9 cellular contexts compared by ENCODE assay signal in genomic region chr17:42288078-42288984, GRCh38. TPM values are rescaled to one million over a fixed set of nuclear protein-coding genes. Genes with fewer than 3 reads are reported as not detected.
DNase-seq lines count a peak whose midpoint lies in the region; ATAC-seq, FAIRE-seq and TF ChIP-seq lines count a peak whose summit lies in the region.
"Had no signal": no experiment of that assay in that cellular context is flagged by ENCODE, and none has a peak within 500 bp of the region (broad histone marks: within the 10 kb centered on the region; RNA-seq: fewer than 3 reads in every experiment).

Gene STAT5A, plus strand, starts transcription at chr17:42288498. Its CDS starts 914 bp downstream, at chr17:42289412.

- H3K9me3 Mint-ChIP-seq in CD4-positive, alpha-beta T cell = no peaks in the 10 kb centered on the region

- no peak for FAIRE-seq in HepG2 (lab: Jason Lieb, UNC)

- TF ChIP-seq RAD21 in HepG2 (CRISPR knock-in tag; IDR thresholded peaks at IDR 0.05) = no peak

- H3K27ac ChIP-seq in CD4-positive, alpha-beta T cell (ENCODE audit: low read depth, low read length) = peak within 1 kb of the TSS; percentile 89
- H3K27ac ChIP-seq in HepG2 (ENCODE audit: extremely low read length, insufficient read depth, low read length) = no peak within 1 kb of the TSS
- H3K27ac ChIP-seq: SK-N-MC had no signal

- no peaks in the 10 kb centered on the region for H3K36me3 ChIP-seq in HepG2 (replicated peaks in 1 of 2; ENCODE audit: control insufficient read depth in 1 of 2, insufficient read depth in 2 of 2, low read length in 2 of 2)

- CTCF ChIA-PET in CD4-positive, alpha-beta T cell (lab: Charles Lee) = interaction anchor here (0.7 to 3.0 kb wide), 9 partner anchors 11 to 66 kb away, joined by 3 to 20 read pairs (median 4); no protein-coding TSS in a partner anchor
- CTCF ChIA-PET in HepG2 (lab: Yijun Ruan, JAX; ENCODE audit: low intra/inter-chr PET ratio, low total read pairs) = no interaction called here

- no peak for TF ChIP-seq POLR2A in HepG2 (IDR thresholded peaks at IDR 0.05; ENCODE audit: insufficient read depth in 1 of 2, low read depth in 2 of 2, low read length in 2 of 2)

- peak within 1 kb of the TSS; percentile 56 to 72 (median 62) for H3K4me3 ChIP-seq in HepG2 (replicated peaks in 1 of 3; ENCODE audit: insufficient read depth in 1 of 3, low read depth in 2 of 3, low read length in 3 of 3)
- H3K4me3 ChIP-seq: SK-N-MC had no signal

- intact Hi-C loops in CD4-positive, alpha-beta T cell (cut with DNase I, micrococcal nuclease) = loop anchor here in 1 of 2 experiments (1.0 to 2.0 kb wide), 2 partner anchors 11 to 66 kb away; no protein-coding TSS in a partner anchor
- intact Hi-C loops in HepG2 (cut with micrococcal nuclease; ENCODE audit: unreplicated experiment) = loop anchor here (10.0 kb wide), 1 partner anchor 64 kb away; no protein-coding TSS in a partner anchor

- no TSS peak for BruUV-seq in HepG2 (replicated peaks; lab: Mats Ljungman, UMichigan)

- no peaks in the 10 kb centered on the region for H3K27me3 ChIP-seq in CD4-positive, alpha-beta T cell (ENCODE audit: control insufficient read depth, insufficient read depth, low read length)
- peaks cover 6 to 33% of the 10 kb centered on the region in 2 experiments; a peak in 4 of 5 replicates for H3K27me3 ChIP-seq in HepG2 (ENCODE audit: control insufficient read depth in 1 of 2, insufficient read depth in 2 of 2, low read length in 2 of 2)

- H3K9ac ChIP-seq in HepG2 (ENCODE audit: insufficient read depth, low read depth, low read length) = peak within 1 kb of the TSS; percentile 32

- in situ Hi-C loops in HepG2 (cut with HindIII; ENCODE audit: extremely low pct_ligation_motif_present, low pct_unique_long_range_greater_than_20kb) = no loop called here

- H3K4me2 ChIP-seq in HepG2 (ENCODE audit: low read depth, low read length) = peak within 1 kb of the TSS; percentile 76

- no peaks in the 10 kb centered on the region for H3K9me3 ChIP-seq in CD4-positive, alpha-beta T cell (ENCODE audit: control insufficient read depth, low read length)
- H3K9me3 ChIP-seq in HepG2 (ENCODE audit: low read length) = no peaks in the 10 kb centered on the region

- no peak for TF ChIP-seq EP300 in HepG2 (IDR thresholded peaks at IDR 0.05; ENCODE audit: low read depth in 2 of 2, low read length in 2 of 2)
- no peak for TF ChIP-seq EP300 in HepG2 (CRISPR knock-in tag; IDR thresholded peaks at IDR 0.05; ENCODE audit: borderline replicate concordance)

- H3K36me3 Mint-ChIP-seq in CD4-positive, alpha-beta T cell (ENCODE audit: low read depth) = peaks cover 44% of the 10 kb centered on the region

- peak; percentile 60 to 79 (median 74) for DNase-seq in CD4-positive, alpha-beta T cell
- DNase-seq in NCI-H1092 (lab: John Stamatoyannopoulos, UW) = peak; percentile 50
- peak; percentile 77 for DNase-seq in activated CD4-positive, alpha-beta T cell treated with anti-CD3 and anti-CD28 coated beads, Interleukin-2, amount 50 U/mL, for 1 hour
- peak; percentile 88 to 94 for DNase-seq in dermis microvascular lymphatic vessel endothelial cell (ENCODE audit: low read depth in 2 of 2)
- peak; percentile 40 for DNase-seq in HepG2 (ENCODE audit: low spot score)
- peak; percentile 62 to 65 for DNase-seq in stimulated activated CD4-positive, alpha-beta T cell treated with anti-CD3 and anti-CD28 coated beads, Interleukin-2, amount 100 ng/mL, for 48 hours

- H3K4me3 Mint-ChIP-seq in CD4-positive, alpha-beta T cell = peak within 1 kb of the TSS; percentile 92

- H3K79me2 ChIP-seq in HepG2 (ENCODE audit: insufficient read depth, low read length) = no peaks in the 10 kb centered on the region

- H2AFZ ChIP-seq in HepG2 (ENCODE audit: low read length) = no peak within 1 kb of the TSS

- WGBS in HepG2 (ENCODE audit: low lambda C conversion rate) = 15% methylated on average over 34 of the region's 97 CpGs

- ATAC-seq in CD4-positive, alpha-beta T cell (ENCODE audit: poor library complexity) = peak; percentile 81
- ATAC-seq in GM21423 (IDR thresholded peaks at IDR 0.05; ENCODE audit: unreplicated experiment) = peak; percentile 45
- ATAC-seq in HepG2 = peak; percentile 77
- ATAC-seq in GM19467 (IDR thresholded peaks at IDR 0.05; ENCODE audit: unreplicated experiment) = no peak

- peak within 1 kb of the TSS; percentile 95 for H3K27ac Mint-ChIP-seq in CD4-positive, alpha-beta T cell

- no peaks in the 10 kb centered on the region for H3K27me3 Mint-ChIP-seq in CD4-positive, alpha-beta T cell

- H4K20me1 ChIP-seq in HepG2 (ENCODE audit: insufficient read depth, low read length) = no peaks in the 10 kb centered on the region

- H3K4me1 ChIP-seq in HepG2 (ENCODE audit: insufficient read depth, low read length) = peaks cover 34% of the 10 kb centered on the region

- POLR2A ChIA-PET in CD4-positive, alpha-beta T cell (lab: Charles Lee) = interaction anchor here (0.8 to 6.6 kb wide), 17 partner anchors 12 to 320 kb away, joined by 3 to 137 read pairs (median 5); partner anchors contain the start of genes DNAJC7, GHDC, KCNH4 and NAGLU
- POLR2A ChIA-PET in HepG2 (lab: Yijun Ruan, JAX) = interaction anchor here (0.8 to 2.6 kb wide), 6 partner anchors 11 to 94 kb away, joined by 3 to 9 read pairs (median 4); partner anchors contain the start of gene GHDC

- peaks cover 52% of the 10 kb centered on the region for H3K4me1 Mint-ChIP-seq in CD4-positive, alpha-beta T cell (ENCODE audit: low read depth)

- no peak for TF ChIP-seq CTCF in CD4-positive, alpha-beta T cell (IDR thresholded peaks at IDR 0.05)
- peak; percentile 11; the same call in 1 of the 2 replicates for TF ChIP-seq CTCF in HepG2 (CRISPR knock-in tag; IDR thresholded peaks at IDR 0.05)

TF ChIP-seq in HepG2, 621 proteins besides CTCF, POLR2A, EP300 and RAD21 (continues in another document):
- TF ChIP-seq, protein P1, sequence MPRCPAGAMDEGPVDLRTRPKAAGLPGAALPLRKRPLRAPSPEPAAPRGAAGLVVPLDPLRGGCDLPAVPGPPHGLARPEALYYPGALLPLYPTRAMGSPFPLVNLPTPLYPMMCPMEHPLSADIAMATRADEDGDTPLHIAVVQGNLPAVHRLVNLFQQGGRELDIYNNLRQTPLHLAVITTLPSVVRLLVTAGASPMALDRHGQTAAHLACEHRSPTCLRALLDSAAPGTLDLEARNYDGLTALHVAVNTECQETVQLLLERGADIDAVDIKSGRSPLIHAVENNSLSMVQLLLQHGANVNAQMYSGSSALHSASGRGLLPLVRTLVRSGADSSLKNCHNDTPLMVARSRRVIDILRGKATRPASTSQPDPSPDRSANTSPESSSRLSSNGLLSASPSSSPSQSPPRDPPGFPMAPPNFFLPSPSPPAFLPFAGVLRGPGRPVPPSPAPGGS (CRISPR knock-in tag; IDR thresholded peaks at IDR 0.05) = peak; percentile 96
- no peak for TF ChIP-seq YY1 (IDR thresholded peaks at IDR 0.05; ENCODE audit: insufficient read depth, insufficient replicate concordance, low read depth, low read length)
- no peak for TF ChIP-seq ZNF703 (CRISPR knock-in tag; IDR thresholded peaks at IDR 0.05; ENCODE audit: borderline replicate concordance)
- TF ChIP-seq, protein P2, sequence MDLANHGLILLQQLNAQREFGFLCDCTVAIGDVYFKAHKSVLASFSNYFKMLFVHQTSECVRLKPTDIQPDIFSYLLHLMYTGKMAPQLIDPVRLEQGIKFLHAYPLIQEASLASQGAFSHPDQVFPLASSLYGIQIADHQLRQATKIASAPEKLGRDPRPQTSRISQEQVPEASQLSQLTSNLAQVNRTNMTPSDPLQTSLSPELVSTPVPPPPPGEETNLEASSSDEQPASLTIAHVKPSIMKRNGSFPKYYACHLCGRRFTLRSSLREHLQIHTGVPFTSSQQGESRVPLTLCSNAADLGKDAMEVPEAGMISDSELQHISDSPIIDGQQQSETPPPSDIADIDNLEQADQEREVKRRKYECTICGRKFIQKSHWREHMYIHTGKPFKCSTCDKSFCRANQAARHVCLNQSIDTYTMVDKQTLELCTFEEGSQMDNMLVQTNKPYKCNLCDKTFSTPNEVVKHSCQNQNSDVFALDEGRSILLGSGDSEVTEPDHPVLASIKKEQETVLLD (CRISPR knock-in tag; IDR thresholded peaks at IDR 0.05; ENCODE audit: low read depth) = peak; percentile 60
- TF ChIP-seq POLR2G (IDR thresholded peaks at IDR 0.05; ENCODE audit: low read depth, low read length) = no peak

RNA-seq across cellular contexts. Expression of gene STAT5A, which starts in this region (rescaled TPM):
- total RNA-seq in CD4-positive, alpha-beta T cell = 100 to 1,000 TPM; 141 to 150 TPM
- total RNA-seq in dermis microvascular lymphatic vessel endothelial cell = 41.8 and 45.9 TPM in 2 replicates
- total RNA-seq in HepG2 (2016; rRNA removed; fragmentation: Illumina TruSeq; extraction: Trizol) = 4.1 and 4.5 TPM in 2 replicates
- 1.5 and 1.6 TPM in 2 replicates for total RNA-seq in HepG2 (2016; cell fraction: cytosol; rRNA removed; fragmentation: Illumina TruSeq; extraction: Trizol; ENCODE audit: low read depth)
- 2.4 and 3.2 TPM in 2 replicates for total RNA-seq in HepG2 (2016; cell fraction: insoluble cytoplasmic fraction; rRNA removed; fragmentation: Illumina TruSeq; extraction: Trizol)
- 3.5 and 3.6 TPM in 2 replicates for total RNA-seq in HepG2 (2016; cell fraction: membrane; rRNA removed; fragmentation: Illumina TruSeq; extraction: Trizol)
- total RNA-seq in HepG2 (2016; cell fraction: nucleus; rRNA removed; fragmentation: Illumina TruSeq; extraction: Trizol) = 3.1 and 4.2 TPM in 2 replicates
- 1.2 and 1.4 TPM in 2 replicates for polyA plus RNA-seq in HepG2 (2011; rRNA removed)
- 1.3 and 1.4 TPM in 2 replicates for polyA plus RNA-seq in HepG2 (2011; cell fraction: cytosol; rRNA removed)
- 3.3 and 3.4 TPM in 2 replicates for polyA plus RNA-seq in HepG2 (2011; cell fraction: nucleus; rRNA removed)
- 3.9 and 7.9 TPM in 2 replicates for polyA plus RNA-seq in HepG2 (2012)
- polyA plus RNA-seq in HepG2 (2016; cell fraction: cytosol; fragmentation: Illumina TruSeq; extraction: Trizol; ENCODE audit: low read depth) = 1.2 and 1.4 TPM in 2 replicates
- polyA plus RNA-seq in HepG2 (2016; cell fraction: insoluble cytoplasmic fraction; fragmentation: Illumina TruSeq; extraction: Trizol; ENCODE audit: low read depth) = 2.4 and 3.3 TPM in 2 replicates
- 2.4 and 2.5 TPM in 2 replicates for polyA plus RNA-seq in HepG2 (2016; cell fraction: membrane; fragmentation: Illumina TruSeq; extraction: Trizol; ENCODE audit: low read depth)
- 3.2 and 4.2 TPM in 2 replicates for polyA plus RNA-seq in HepG2 (2016; cell fraction: nucleus; fragmentation: Illumina TruSeq; extraction: Trizol; ENCODE audit: insufficient read depth, low read depth)
- polyA minus RNA-seq in HepG2 (2011; rRNA and poly(A)+ RNA removed; ENCODE audit: low replicate concordance) = 6.3 and 24.5 TPM in 2 replicates
- 1.7 TPM in 2 replicates for polyA minus RNA-seq in HepG2 (2011; cell fraction: cytosol; rRNA and poly(A)+ RNA removed)
- polyA minus RNA-seq in HepG2 (2011; cell fraction: nucleus; rRNA and poly(A)+ RNA removed) = 1.7 and 3.0 TPM in 2 replicates

Comparison
In these comparisons a context has a peak if more than half of its experiments do, and no peak if none do; other contexts are left out.
1. DNase-seq: peak in every context shown above with its lines; median percentile 91 in dermis microvascular lymphatic vessel endothelial cell; 77 in activated CD4-positive, alpha-beta T cell treated with anti-CD3 and anti-CD28 coated beads, Interleukin-2, amount 50 U/mL, for 1 hour; 74 in CD4-positive, alpha-beta T cell; 64 in stimulated activated CD4-positive, alpha-beta T cell treated with anti-CD3 and anti-CD28 coated beads, Interleukin-2, amount 100 ng/mL, for 48 hours; 50 in NCI-H1092; 40 in HepG2.